8 cellular contexts compared by ENCODE assay signal in genomic region chr12:109093022-109093918, GRCh38. TPM values are rescaled to one million over a fixed set of nuclear protein-coding genes. Genes with fewer than 3 reads are reported as not detected.
DNase-seq lines count a peak whose midpoint lies in the region; ATAC-seq and TF ChIP-seq lines count a peak whose summit lies in the region.

ALKBH2 (minus strand) TSS chr12:109093472; CDS start chr12:109092786, 686 bp downstream.

- 4 to 5% methylated on average over 45 of the region's 45 CpGs for WGBS in esophagus, 2 donors

- peaks cover 3% of the 10 kb centered on the region; the same call in 1 of the 2 replicates for H3K36me3 ChIP-seq in PC-9 (ENCODE audit: low read depth)
- H3K36me3 ChIP-seq in esophagus (ENCODE audit: control insufficient read depth in 2 of 2, insufficient read depth in 2 of 2, low read length in 1 of 2) = peaks cover 2 to 8% of the 10 kb centered on the region in 2 donors
- peaks cover under 1 to 23% of the 10 kb centered on the region in 2 donors for H3K36me3 ChIP-seq in muscle layer of duodenum (ENCODE audit: control insufficient read depth in 1 of 2, insufficient read depth in 2 of 2, low read length in 2 of 2)

- no peaks in the 10 kb centered on the region for H4K20me1 ChIP-seq in PC-9 (ENCODE audit: insufficient read depth)

- peak within 1 kb of the TSS; percentile 85 for H3K4me3 Mint-ChIP-seq in activated T-cell treated with anti-CD3 and anti-CD28 coated beads, Interleukin-2, amount 50 U/mL, for 24 hours

- peaks cover 18% of the 10 kb centered on the region; the same call in 1 of the 2 replicates for H3K4me1 ChIP-seq in PC-9 (replicated peaks; ENCODE audit: insufficient read depth)
- peaks cover 0 to 11% of the 10 kb centered on the region in 2 donors for H3K4me1 ChIP-seq in esophagus (ENCODE audit: control insufficient read depth in 2 of 2, insufficient read depth in 2 of 2, low read length in 1 of 2)
- peaks cover 12 to 23% of the 10 kb centered on the region in 2 donors for H3K4me1 ChIP-seq in muscle layer of duodenum (ENCODE audit: control insufficient read depth in 1 of 2, insufficient read depth in 2 of 2, low read length in 2 of 2)

- H3K36me3 Mint-ChIP-seq in activated T-cell treated with anti-CD3 and anti-CD28 coated beads, Interleukin-2, amount 50 U/mL, for 24 hours (ENCODE audit: low read depth) = peaks cover 51% of the 10 kb centered on the region

- peak within 1 kb of the TSS; percentile 100 for H3K4me2 ChIP-seq in PC-9

- H2AFZ ChIP-seq in PC-9 = peak within 1 kb of the TSS; percentile 96

- H3K27ac Mint-ChIP-seq in activated T-cell treated with anti-CD3 and anti-CD28 coated beads, Interleukin-2, amount 50 U/mL, for 24 hours = peak within 1 kb of the TSS; percentile 95

- peak within 1 kb of the TSS; percentile 26; the same call in 1 of the 2 replicates for H3K27ac ChIP-seq in PC-9
- peak within 1 kb of the TSS; percentile 7 to 78 for H3K27ac ChIP-seq in esophagus (ENCODE audit: low read depth in 2 of 2, low read length in 1 of 2)
- H3K27ac ChIP-seq in muscle layer of duodenum (ENCODE audit: low read length) = peak within 1 kb of the TSS; percentile 87

- H3K9me3 Mint-ChIP-seq in activated T-cell treated with anti-CD3 and anti-CD28 coated beads, Interleukin-2, amount 50 U/mL, for 24 hours = no peaks in the 10 kb centered on the region

- BruUV-seq in PC-9 (replicated peaks; lab: Mats Ljungman, UMichigan) = TSS peak; percentile 67

- H3K4me3 ChIP-seq in PC-9 = peak within 1 kb of the TSS; percentile 72
- H3K4me3 ChIP-seq in esophagus (ENCODE audit: low read depth in 1 of 2, low read length in 2 of 2) = peak within 1 kb of the TSS; percentile 50
- peak within 1 kb of the TSS; percentile 74 to 95 for H3K4me3 ChIP-seq in muscle layer of duodenum (ENCODE audit: low read depth in 1 of 2, low read length in 2 of 2)

- peaks cover 17% of the 10 kb centered on the region for H3K79me2 ChIP-seq in PC-9 (ENCODE audit: low read depth)

- H3F3A ChIP-seq in PC-9 (ENCODE audit: insufficient read depth, low read depth) = no peaks in the 10 kb centered on the region

- H3K9me2 ChIP-seq in PC-9 (ENCODE audit: insufficient read depth) = no peaks in the 10 kb centered on the region

- intact Hi-C loops in PC-9 (cut with micrococcal nuclease; ENCODE audit: unreplicated experiment) = loop anchor here (1.0 to 10.0 kb wide), 7 partner anchors 141 to 1178 kb away; partner anchors contain the start of gene FICD

- H3K27me3 ChIP-seq in PC-9 (ENCODE audit: insufficient read depth, low read depth) = no peaks in the 10 kb centered on the region
- H3K27me3 ChIP-seq in esophagus (ENCODE audit: control insufficient read depth in 1 of 2, insufficient read depth in 2 of 2, low read length in 2 of 2) = no peaks in the 10 kb centered on the region
- H3K27me3 ChIP-seq in muscle layer of duodenum (ENCODE audit: low read depth, low read length) = no peaks in the 10 kb centered on the region

- CTCF ChIA-PET in PC-9 (lab: Charles Lee) = no interaction called here

- H3K9me3 ChIP-seq in PC-9 (ENCODE audit: insufficient read depth, low read depth) (no peaks in the 10 kb centered on the region), esophagus (ENCODE audit: control insufficient read depth in 2 of 2, insufficient read depth in 1 of 2, low read depth in 1 of 2, low read length in 1 of 2) (no peaks in the 10 kb centered on the region), muscle layer of duodenum (ENCODE audit: control insufficient read depth in 1 of 2, low read length in 2 of 2) (no peaks in the 10 kb centered on the region)

- peaks cover 45% of the 10 kb centered on the region for H3K4me1 Mint-ChIP-seq in activated T-cell treated with anti-CD3 and anti-CD28 coated beads, Interleukin-2, amount 50 U/mL, for 24 hours (ENCODE audit: low read depth)

- no peaks in the 10 kb centered on the region for H3K27me3 Mint-ChIP-seq in activated T-cell treated with anti-CD3 and anti-CD28 coated beads, Interleukin-2, amount 50 U/mL, for 24 hours

- POLR2A ChIA-PET in PC-9 (lab: Charles Lee; ENCODE audit: unreplicated experiment) = no interaction called here

- peak; percentile 90 for TF ChIP-seq CTCF in PC-9 (conservative IDR thresholded peaks at IDR 0.05)

- in situ Hi-C loops in KBM-7 (cut with MboI; ENCODE audit: low pct_unique_long_range_greater_than_20kb, low sequenced_read_pairs) = no loop called here

- DNase-seq in DMS53 (lab: John Stamatoyannopoulos, UW) = peak; percentile 98
- DNase-seq in KBM-7 = peak; percentile 94
- peak; percentile 82 to 89 for DNase-seq in PC-9
- DNase-seq in activated T-cell treated with anti-CD3 and anti-CD28 coated beads, Interleukin-2, amount 50 U/mL, for 24 hours = peak; percentile 96
- DNase-seq in stimulated activated CD8-positive, alpha-beta memory T cell treated with anti-CD3 and anti-CD28 coated beads, Interleukin-7, amount 100 ng/mL, for 4 hours (ENCODE audit: low read depth in 2 of 2) = peak; percentile 93 to 94

- ATAC-seq in GM21576 (IDR thresholded peaks at IDR 0.05; ENCODE audit: unreplicated experiment) = peak; percentile 63

RNA-seq across cellular contexts. Expression of gene ALKBH2, which starts in this region (rescaled TPM):
- 14.9 and 15.2 TPM in 2 replicates for total RNA-seq in PC-9 (2021)
- 10 to 100 TPM; 20.1 to 28.5 TPM for polyA plus RNA-seq in esophagus

Comparison
In these comparisons a context has a peak if more than half of its experiments do, and no peak if none do; other contexts are left out.
1. Peak in every context shown above with its lines: DNase-seq, ATAC-seq, H3K4me3 ChIP-seq and H3K27ac ChIP-seq.
2. H3K27ac ChIP-seq: peak in every context shown above with its lines; median percentile 87 in muscle layer of duodenum; 42 in esophagus; 26 in PC-9.